8 cellular contexts compared by ENCODE assay signal in genomic region chr21:36319767-36320420, GRCh38. TPM values are rescaled to one million over a fixed set of nuclear protein-coding genes. Genes with fewer than 3 reads are reported as not detected.
DNase-seq lines count a peak whose midpoint lies in the region; ATAC-seq and TF ChIP-seq lines count a peak whose summit lies in the region.

MORC3 (plus strand) TSS chr21:36320197; CDS start chr21:36320265, 68 bp downstream.

- H3K9me3 ChIP-seq in heart left ventricle, result peaks cover 0 to under 1% (median 0%) of the 10 kb centered on the region in 12 donors

- 0 to 1% (median 0%) methylated on average over 19 to 59 of the region's 59 CpGs for WGBS in heart left ventricle, 4 donors

- peaks cover 17% of the 10 kb centered on the region for H3K36me3 Mint-ChIP-seq in type B pancreatic cell

- H3K4me1 Mint-ChIP-seq in type B pancreatic cell (ENCODE audit: unreplicated experiment), result peaks cover 12% of the 10 kb centered on the region

- peak within 1 kb of the TSS; percentile 96 for H3K27ac Mint-ChIP-seq in type B pancreatic cell

- H3K4me1 ChIP-seq in heart left ventricle, result peaks cover 0 to 49% (median 30%) of the 10 kb centered on the region in 12 donors

- peak within 1 kb of the TSS; percentile 94 to 99 (median 98) for H3K27ac ChIP-seq in heart left ventricle

- no peak for TF ChIP-seq CTCF in GM13976 (IDR thresholded peaks at IDR 0.05; ENCODE audit: borderline replicate concordance, control extremely low read depth, extremely low read depth, insufficient read depth, missing control alignments)
- no peak for TF ChIP-seq CTCF in heart left ventricle (IDR thresholded peaks at IDR 0.05)
- TF ChIP-seq CTCF in type B pancreatic cell (conservative IDR thresholded peaks at IDR 0.05), result no peak

- no peaks in the 10 kb centered on the region for H3K27me3 ChIP-seq in heart left ventricle

- intact Hi-C loops in T-helper 1 cell treated with Interleukin-12 subunit alpha and Interleukin-12 subunit beta and Interleukin-4 antibody, amounts not matched to agents 30 ng/mL and 1 ng/mL, for 36 hours (cut with micrococcal nuclease), result loop anchor here (1.0 to 2.0 kb wide), 15 partner anchors 10 to 1705 kb away; partner anchors contain the start of genes CBR3, CHAF1B, DOP1B and HLCS
- intact Hi-C loops in heart left ventricle (cut with DNase I), result loop anchor here in 4 of 10 donors (1.0 to 5.0 kb wide), 5 partner anchors 21 to 185 kb away; partner anchors contain the start of genes DOP1B (in 3 of the 4) and CBR3 (in 1 of the 4)

- H3K4me3 Mint-ChIP-seq in type B pancreatic cell, result peak within 1 kb of the TSS; percentile 91

- in situ Hi-C loops in GM13976 (cut with MboI; ENCODE audit: low sequenced_read_pairs, unreplicated experiment), result no loop called here

- peaks cover 6% of the 10 kb centered on the region for H3K27me3 Mint-ChIP-seq in type B pancreatic cell

- H3K9me3 Mint-ChIP-seq in type B pancreatic cell, result peaks cover 14% of the 10 kb centered on the region

- DNase-seq in GM13976 (ENCODE audit: low spot score) (peak; percentile 98), NCI-H146 treated with DMSO at 0.1 percent for 48 hours (lab: John Stamatoyannopoulos, UW; ENCODE audit: unreplicated experiment) (peak; percentile 90), amniotic epithelial cell (ENCODE audit: low read depth) (peak; percentile 99), heart left ventricle (peak; percentile 97 to 99 (median 98)), pons (ENCODE audit: low spot score) (peak; percentile 99), type B pancreatic cell (ENCODE audit: extremely low spot score, unreplicated experiment) (peak; percentile 99)

- TF ChIP-seq POLR2A in heart left ventricle (IDR thresholded peaks at IDR 0.05), result peak; percentile 71 to 87

- ATAC-seq in HG02870 (IDR thresholded peaks at IDR 0.05; ENCODE audit: unreplicated experiment) (peak; percentile 81), heart left ventricle (peak; percentile 97 to 99 (median 98))

- H3K4me3 ChIP-seq in heart left ventricle, result peak within 1 kb of the TSS; percentile 62 to 92 (median 81)

- peaks cover 0 to 13% (median 5%) of the 10 kb centered on the region in 9 donors for H3K36me3 ChIP-seq in heart left ventricle

RNA-seq across cellular contexts. Expression of gene MORC3, which starts in this region (rescaled TPM):
- 36.9 and 38.5 TPM in 2 replicates for total RNA-seq in T-helper 1 cell treated with Interleukin-12 subunit alpha and Interleukin-12 subunit beta and Interleukin-4 antibody, amounts not matched to agents 30 ng/mL and 1 ng/mL, for 36 hours
- total RNA-seq in heart left ventricle, result 10 to 100 TPM; 15.0 to 21.3 (median 18.8) TPM
- 10 to 100 TPM in 1 of 2 donors, 1 to 10 TPM in 1; 9.0 to 11.1 TPM for polyA plus RNA-seq in heart left ventricle
- 23.6 and 26.9 TPM in 2 replicates for total RNA-seq in type B pancreatic cell (ENCODE audit: low replicate concordance)

Comparison
In these comparisons a context has a peak if more than half of its experiments do, and no peak if none do; other contexts are left out.
1. Peak in every context shown above with its lines: DNase-seq, ATAC-seq, H3K4me3 ChIP-seq and H3K27ac ChIP-seq.